Comparison of ENCODE assay signal across 1 cellular context in the genomic region with DNA sequence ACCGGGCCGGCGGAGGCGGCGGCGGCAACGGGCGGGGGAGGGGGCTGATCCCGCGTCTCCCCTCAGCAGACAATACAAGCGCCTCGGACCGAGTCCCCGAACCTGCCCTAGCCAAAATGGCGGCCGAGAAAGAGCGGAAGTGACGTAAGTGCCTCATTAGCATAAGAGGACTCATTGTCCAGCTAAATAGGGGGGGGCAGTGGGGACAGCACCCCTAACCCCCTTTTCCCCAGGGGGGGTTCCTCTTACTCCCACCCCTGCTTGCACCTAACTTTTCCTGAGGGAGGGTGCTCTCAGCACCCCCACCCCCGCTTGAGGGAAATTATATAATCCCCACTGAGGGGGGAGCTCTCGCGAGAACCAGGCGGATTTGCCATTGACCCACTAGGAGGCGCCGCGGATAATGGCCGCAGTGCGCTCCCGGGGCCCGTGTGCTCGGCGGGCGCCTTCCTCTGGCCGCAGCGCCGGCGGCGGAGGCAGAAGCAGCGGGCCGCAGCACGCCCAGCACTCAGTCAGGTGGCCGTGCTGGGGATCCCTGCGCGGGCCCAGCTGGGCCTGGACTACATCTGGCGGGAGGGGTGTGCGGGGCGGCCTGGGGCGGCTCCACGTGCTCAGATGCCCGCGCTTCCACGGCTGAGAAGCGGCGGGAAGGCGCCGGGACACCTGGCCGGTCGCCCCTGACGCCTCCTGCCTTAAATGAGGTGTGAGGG.
TF ChIP-seq lines count a peak whose summit lies in the region.

A gene (minus strand): TSS at position 132 of the 710 bp plus-strand sequence. CDS start 27,441 bp downstream, outside the sequence.

TF ChIP-seq in GM12878, 131 proteins besides CTCF, POLR2A, EP300 and RAD21 (continued from another document and continues in another):
- TF ChIP-seq, protein P1, sequence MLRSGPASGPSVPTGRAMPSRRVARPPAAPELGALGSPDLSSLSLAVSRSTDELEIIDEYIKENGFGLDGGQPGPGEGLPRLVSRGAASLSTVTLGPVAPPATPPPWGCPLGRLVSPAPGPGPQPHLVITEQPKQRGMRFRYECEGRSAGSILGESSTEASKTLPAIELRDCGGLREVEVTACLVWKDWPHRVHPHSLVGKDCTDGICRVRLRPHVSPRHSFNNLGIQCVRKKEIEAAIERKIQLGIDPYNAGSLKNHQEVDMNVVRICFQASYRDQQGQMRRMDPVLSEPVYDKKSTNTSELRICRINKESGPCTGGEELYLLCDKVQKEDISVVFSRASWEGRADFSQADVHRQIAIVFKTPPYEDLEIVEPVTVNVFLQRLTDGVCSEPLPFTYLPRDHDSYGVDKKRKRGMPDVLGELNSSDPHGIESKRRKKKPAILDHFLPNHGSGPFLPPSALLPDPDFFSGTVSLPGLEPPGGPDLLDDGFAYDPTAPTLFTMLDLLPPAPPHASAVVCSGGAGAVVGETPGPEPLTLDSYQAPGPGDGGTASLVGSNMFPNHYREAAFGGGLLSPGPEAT (IDR thresholded peaks at IDR 0.05; ENCODE audit: low read depth) = peak; percentile 54; the same call in 1 of the 2 replicates
- TF ChIP-seq KAT2A (conservative IDR thresholded peaks at IDR 0.05; ENCODE audit: control insufficient read depth, low read depth, low read length) (no peak), TARDBP (IDR thresholded peaks at IDR 0.05; ENCODE audit: borderline replicate concordance) (peak; percentile 96), MYB (IDR thresholded peaks at IDR 0.05; ENCODE audit: borderline replicate concordance, low read depth, low read length) (0 out of 2 replicates have a peak, but pooled peaks have one; percentile 14), YBX1 (IDR thresholded peaks at IDR 0.05) (no peak), HDGF (IDR thresholded peaks at IDR 0.05) (no peak), ZNF24 (IDR thresholded peaks at IDR 0.05) (no peak), ZBED1 (IDR thresholded peaks at IDR 0.05; ENCODE audit: borderline replicate concordance) (peak; percentile 51; the same call in 1 of the 2 replicates), CHD1 (IDR thresholded peaks at IDR 0.05; ENCODE audit: low read depth, low read length) (peak; percentile 83; the same call in 1 of the 2 replicates), TAF1 (IDR thresholded peaks at IDR 0.05; ENCODE audit: borderline replicate concordance, low read depth, low read length) (peak; percentile 98), EED (IDR thresholded peaks at IDR 0.05; ENCODE audit: low read depth) (peak; percentile 75), SIX5 (IDR thresholded peaks at IDR 0.05; ENCODE audit: low read depth, low read length, severe bottlenecking) (no peak), ESRRA (IDR thresholded peaks at IDR 0.05; ENCODE audit: low read length) (peak; percentile 52; the same call in 1 of the 2 replicates), EGR1 (IDR thresholded peaks at IDR 0.05; ENCODE audit: borderline replicate concordance in 1 of 2, low read depth in 2 of 2, low read length in 2 of 2) (peak in 1 of 2 experiments; percentile 73; a peak in 2 of 3 replicates), ZNF384 (IDR thresholded peaks at IDR 0.05; ENCODE audit: borderline replicate concordance, low read depth, low read length) (no peak), PAX5 (IDR thresholded peaks at IDR 0.05; ENCODE audit: borderline replicate concordance, low read depth, low read length) (peak; percentile 79; the same call in 1 of the 2 replicates), RCOR1 (conservative IDR thresholded peaks at IDR 0.05; ENCODE audit: low read depth, low read length) (peak; percentile 95), TCF7 (IDR thresholded peaks at IDR 0.05; ENCODE audit: borderline replicate concordance) (no peak), POU2F2 (IDR thresholded peaks at IDR 0.05; ENCODE audit: borderline replicate concordance, low read depth, low read length) (peak; percentile 96), BACH1 (IDR thresholded peaks at IDR 0.05; ENCODE audit: borderline replicate concordance) (peak; percentile 80; the same call in 1 of the 2 replicates), RB1 (IDR thresholded peaks at IDR 0.05; ENCODE audit: borderline replicate concordance) (peak; percentile 90; the same call in 1 of the 2 replicates), SMC3 (IDR thresholded peaks at IDR 0.05; ENCODE audit: borderline replicate concordance, low read length) (peak; percentile 46), ZNF217 (IDR thresholded peaks at IDR 0.05) (peak; percentile 72), CREB1 (IDR thresholded peaks at IDR 0.05; ENCODE audit: low read depth) (peak; percentile 72), YY1 (IDR thresholded peaks at IDR 0.05; ENCODE audit: low read depth, low read length) (peak; percentile 97), NFYA (IDR thresholded peaks at IDR 0.05; ENCODE audit: borderline replicate concordance, low read depth, low read length) (no peak)
- TF ChIP-seq, protein P2, sequence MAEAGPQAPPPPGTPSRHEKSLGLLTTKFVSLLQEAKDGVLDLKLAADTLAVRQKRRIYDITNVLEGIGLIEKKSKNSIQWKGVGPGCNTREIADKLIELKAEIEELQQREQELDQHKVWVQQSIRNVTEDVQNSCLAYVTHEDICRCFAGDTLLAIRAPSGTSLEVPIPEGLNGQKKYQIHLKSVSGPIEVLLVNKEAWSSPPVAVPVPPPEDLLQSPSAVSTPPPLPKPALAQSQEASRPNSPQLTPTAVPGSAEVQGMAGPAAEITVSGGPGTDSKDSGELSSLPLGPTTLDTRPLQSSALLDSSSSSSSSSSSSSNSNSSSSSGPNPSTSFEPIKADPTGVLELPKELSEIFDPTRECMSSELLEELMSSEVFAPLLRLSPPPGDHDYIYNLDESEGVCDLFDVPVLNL (IDR thresholded peaks at IDR 0.05; ENCODE audit: low read depth, low read length) = peak; percentile 61; the same call in 1 of the 2 replicates
- TF ChIP-seq, protein P3, sequence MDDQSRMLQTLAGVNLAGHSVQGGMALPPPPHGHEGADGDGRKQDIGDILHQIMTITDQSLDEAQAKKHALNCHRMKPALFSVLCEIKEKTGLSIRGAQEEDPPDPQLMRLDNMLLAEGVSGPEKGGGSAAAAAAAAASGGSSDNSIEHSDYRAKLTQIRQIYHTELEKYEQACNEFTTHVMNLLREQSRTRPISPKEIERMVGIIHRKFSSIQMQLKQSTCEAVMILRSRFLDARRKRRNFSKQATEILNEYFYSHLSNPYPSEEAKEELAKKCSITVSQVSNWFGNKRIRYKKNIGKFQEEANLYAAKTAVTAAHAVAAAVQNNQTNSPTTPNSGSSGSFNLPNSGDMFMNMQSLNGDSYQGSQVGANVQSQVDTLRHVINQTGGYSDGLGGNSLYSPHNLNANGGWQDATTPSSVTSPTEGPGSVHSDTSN (IDR thresholded peaks at IDR 0.05; ENCODE audit: insufficient replicate concordance, low read depth, low read length) = peak; percentile 89
- TF ChIP-seq, protein P4, sequence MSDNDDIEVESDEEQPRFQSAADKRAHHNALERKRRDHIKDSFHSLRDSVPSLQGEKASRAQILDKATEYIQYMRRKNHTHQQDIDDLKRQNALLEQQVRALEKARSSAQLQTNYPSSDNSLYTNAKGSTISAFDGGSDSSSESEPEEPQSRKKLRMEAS (IDR thresholded peaks at IDR 0.05; ENCODE audit: low read depth, low read length) = peak; percentile 96
- TF ChIP-seq, protein P5, sequence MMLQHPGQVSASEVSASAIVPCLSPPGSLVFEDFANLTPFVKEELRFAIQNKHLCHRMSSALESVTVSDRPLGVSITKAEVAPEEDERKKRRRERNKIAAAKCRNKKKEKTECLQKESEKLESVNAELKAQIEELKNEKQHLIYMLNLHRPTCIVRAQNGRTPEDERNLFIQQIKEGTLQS (IDR thresholded peaks at IDR 0.05; ENCODE audit: borderline replicate concordance, extremely low read depth, low read depth, low read length) = peak; percentile 36; the same call in 1 of the 2 replicates
- TF ChIP-seq, protein P6, sequence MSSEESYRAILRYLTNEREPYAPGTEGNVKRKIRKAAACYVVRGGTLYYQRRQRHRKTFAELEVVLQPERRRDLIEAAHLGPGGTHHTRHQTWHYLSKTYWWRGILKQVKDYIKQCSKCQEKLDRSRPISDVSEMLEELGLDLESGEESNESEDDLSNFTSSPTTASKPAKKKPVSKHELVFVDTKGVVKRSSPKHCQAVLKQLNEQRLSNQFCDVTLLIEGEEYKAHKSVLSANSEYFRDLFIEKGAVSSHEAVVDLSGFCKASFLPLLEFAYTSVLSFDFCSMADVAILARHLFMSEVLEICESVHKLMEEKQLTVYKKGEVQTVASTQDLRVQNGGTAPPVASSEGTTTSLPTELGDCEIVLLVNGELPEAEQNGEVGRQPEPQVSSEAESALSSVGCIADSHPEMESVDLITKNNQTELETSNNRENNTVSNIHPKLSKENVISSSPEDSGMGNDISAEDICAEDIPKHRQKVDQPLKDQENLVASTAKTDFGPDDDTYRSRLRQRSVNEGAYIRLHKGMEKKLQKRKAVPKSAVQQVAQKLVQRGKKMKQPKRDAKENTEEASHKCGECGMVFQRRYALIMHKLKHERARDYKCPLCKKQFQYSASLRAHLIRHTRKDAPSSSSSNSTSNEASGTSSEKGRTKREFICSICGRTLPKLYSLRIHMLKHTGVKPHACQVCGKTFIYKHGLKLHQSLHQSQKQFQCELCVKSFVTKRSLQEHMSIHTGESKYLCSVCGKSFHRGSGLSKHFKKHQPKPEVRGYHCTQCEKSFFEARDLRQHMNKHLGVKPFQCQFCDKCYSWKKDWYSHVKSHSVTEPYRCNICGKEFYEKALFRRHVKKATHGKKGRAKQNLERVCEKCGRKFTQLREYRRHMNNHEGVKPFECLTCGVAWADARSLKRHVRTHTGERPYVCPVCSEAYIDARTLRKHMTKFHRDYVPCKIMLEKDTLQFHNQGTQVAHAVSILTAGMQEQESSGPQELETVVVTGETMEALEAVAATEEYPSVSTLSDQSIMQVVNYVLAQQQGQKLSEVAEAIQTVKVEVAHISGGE (CRISPR knock-in tag; IDR thresholded peaks at IDR 0.05) = no peak
- TF ChIP-seq, protein P7, sequence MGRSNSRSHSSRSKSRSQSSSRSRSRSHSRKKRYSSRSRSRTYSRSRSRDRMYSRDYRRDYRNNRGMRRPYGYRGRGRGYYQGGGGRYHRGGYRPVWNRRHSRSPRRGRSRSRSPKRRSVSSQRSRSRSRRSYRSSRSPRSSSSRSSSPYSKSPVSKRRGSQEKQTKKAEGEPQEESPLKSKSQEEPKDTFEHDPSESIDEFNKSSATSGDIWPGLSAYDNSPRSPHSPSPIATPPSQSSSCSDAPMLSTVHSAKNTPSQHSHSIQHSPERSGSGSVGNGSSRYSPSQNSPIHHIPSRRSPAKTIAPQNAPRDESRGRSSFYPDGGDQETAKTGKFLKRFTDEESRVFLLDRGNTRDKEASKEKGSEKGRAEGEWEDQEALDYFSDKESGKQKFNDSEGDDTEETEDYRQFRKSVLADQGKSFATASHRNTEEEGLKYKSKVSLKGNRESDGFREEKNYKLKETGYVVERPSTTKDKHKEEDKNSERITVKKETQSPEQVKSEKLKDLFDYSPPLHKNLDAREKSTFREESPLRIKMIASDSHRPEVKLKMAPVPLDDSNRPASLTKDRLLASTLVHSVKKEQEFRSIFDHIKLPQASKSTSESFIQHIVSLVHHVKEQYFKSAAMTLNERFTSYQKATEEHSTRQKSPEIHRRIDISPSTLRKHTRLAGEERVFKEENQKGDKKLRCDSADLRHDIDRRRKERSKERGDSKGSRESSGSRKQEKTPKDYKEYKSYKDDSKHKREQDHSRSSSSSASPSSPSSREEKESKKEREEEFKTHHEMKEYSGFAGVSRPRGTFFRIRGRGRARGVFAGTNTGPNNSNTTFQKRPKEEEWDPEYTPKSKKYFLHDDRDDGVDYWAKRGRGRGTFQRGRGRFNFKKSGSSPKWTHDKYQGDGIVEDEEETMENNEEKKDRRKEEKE (IDR thresholded peaks at IDR 0.05) = peak; percentile 65; the same call in 1 of the 2 replicates
- TF ChIP-seq, protein P8, sequence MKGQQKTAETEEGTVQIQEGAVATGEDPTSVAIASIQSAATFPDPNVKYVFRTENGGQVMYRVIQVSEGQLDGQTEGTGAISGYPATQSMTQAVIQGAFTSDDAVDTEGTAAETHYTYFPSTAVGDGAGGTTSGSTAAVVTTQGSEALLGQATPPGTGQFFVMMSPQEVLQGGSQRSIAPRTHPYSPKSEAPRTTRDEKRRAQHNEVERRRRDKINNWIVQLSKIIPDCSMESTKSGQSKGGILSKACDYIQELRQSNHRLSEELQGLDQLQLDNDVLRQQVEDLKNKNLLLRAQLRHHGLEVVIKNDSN (IDR thresholded peaks at IDR 0.05; ENCODE audit: borderline replicate concordance, extremely low read length, insufficient read depth, low read depth, low read length) = peak; percentile 89
- TF ChIP-seq, protein P9, sequence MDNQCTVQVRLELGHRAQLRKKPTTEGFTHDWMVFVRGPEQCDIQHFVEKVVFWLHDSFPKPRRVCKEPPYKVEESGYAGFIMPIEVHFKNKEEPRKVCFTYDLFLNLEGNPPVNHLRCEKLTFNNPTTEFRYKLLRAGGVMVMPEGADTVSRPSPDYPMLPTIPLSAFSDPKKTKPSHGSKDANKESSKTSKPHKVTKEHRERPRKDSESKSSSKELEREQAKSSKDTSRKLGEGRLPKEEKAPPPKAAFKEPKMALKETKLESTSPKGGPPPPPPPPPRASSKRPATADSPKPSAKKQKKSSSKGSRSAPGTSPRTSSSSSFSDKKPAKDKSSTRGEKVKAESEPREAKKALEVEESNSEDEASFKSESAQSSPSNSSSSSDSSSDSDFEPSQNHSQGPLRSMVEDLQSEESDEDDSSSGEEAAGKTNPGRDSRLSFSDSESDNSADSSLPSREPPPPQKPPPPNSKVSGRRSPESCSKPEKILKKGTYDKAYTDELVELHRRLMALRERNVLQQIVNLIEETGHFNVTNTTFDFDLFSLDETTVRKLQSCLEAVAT (IDR thresholded peaks at IDR 0.05) = peak; percentile 66; the same call in 1 of the 2 replicates
- TF ChIP-seq, protein P10, sequence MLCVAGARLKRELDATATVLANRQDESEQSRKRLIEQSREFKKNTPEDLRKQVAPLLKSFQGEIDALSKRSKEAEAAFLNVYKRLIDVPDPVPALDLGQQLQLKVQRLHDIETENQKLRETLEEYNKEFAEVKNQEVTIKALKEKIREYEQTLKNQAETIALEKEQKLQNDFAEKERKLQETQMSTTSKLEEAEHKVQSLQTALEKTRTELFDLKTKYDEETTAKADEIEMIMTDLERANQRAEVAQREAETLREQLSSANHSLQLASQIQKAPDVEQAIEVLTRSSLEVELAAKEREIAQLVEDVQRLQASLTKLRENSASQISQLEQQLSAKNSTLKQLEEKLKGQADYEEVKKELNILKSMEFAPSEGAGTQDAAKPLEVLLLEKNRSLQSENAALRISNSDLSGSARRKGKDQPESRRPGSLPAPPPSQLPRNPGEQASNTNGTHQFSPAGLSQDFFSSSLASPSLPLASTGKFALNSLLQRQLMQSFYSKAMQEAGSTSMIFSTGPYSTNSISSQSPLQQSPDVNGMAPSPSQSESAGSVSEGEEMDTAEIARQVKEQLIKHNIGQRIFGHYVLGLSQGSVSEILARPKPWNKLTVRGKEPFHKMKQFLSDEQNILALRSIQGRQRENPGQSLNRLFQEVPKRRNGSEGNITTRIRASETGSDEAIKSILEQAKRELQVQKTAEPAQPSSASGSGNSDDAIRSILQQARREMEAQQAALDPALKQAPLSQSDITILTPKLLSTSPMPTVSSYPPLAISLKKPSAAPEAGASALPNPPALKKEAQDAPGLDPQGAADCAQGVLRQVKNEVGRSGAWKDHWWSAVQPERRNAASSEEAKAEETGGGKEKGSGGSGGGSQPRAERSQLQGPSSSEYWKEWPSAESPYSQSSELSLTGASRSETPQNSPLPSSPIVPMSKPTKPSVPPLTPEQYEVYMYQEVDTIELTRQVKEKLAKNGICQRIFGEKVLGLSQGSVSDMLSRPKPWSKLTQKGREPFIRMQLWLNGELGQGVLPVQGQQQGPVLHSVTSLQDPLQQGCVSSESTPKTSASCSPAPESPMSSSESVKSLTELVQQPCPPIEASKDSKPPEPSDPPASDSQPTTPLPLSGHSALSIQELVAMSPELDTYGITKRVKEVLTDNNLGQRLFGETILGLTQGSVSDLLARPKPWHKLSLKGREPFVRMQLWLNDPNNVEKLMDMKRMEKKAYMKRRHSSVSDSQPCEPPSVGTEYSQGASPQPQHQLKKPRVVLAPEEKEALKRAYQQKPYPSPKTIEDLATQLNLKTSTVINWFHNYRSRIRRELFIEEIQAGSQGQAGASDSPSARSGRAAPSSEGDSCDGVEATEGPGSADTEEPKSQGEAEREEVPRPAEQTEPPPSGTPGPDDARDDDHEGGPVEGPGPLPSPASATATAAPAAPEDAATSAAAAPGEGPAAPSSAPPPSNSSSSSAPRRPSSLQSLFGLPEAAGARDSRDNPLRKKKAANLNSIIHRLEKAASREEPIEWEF (IDR thresholded peaks at IDR 0.05; ENCODE audit: insufficient replicate concordance, low read depth, low read length) = no peak
